ENCODE assay signal across 27 cellular contexts in the genomic region with DNA sequence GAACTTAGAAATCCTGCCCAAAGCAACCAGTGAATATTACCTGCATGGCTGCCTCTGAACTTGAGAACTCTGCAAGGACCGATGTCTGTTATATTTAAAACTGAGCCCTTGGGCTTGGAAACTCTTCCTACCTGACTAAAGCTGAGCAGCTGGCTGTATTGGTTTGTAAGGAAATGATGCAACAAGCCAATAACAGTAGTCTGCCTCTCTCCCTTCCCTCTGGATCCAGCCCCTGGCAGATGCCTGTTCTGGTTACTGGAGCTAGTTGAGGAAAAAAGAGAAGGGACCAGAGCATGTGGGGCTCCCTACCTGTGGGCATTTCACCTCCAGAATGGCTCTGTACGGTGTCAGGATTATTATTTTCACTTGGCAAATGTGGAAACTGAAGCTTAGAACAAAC. TPM values are rescaled to one million over a fixed set of nuclear protein-coding genes. Genes with fewer than 3 reads are reported as not detected.
"Had no signal": no experiment of that assay in that cellular context is flagged by ENCODE, and none has a peak within 500 bp of the region (broad histone marks: within the 10 kb centered on the region; RNA-seq: fewer than 3 reads in every experiment).

No MANE protein-coding gene starts in this region.

- H3K4me1 Mint-ChIP-seq: activated CD8-positive, alpha-beta memory T cell treated with anti-CD3 and anti-CD28 coated beads, Interleukin-2, amount 10 ng/mL, durations not matched to agents 7 days and 5 days; naive B cell; T-helper 17 cell had no signal

- H3K27ac ChIP-seq: gastrocnemius medialis, hepatocyte, neutrophil, right lobe of liver, testis, transverse colon had no signal

- H3K9me3 Mint-ChIP-seq: activated T-helper 2 cell treated with anti-CD3 and anti-CD28 coated beads, Interferon-gamma antibody, Interleukin-2, Interleukin-4, amounts not matched to agents 10 μg/mL and 5 μg/mL and 100 μg/mL, durations not matched to agents 14 hours and 24 hours and 36 hours had no signal

- DNase-seq: activated CD4-positive, alpha-beta T cell treated with anti-CD3 and anti-CD28 coated beads, Interleukin-2, amount 50 U/mL, for 1 hour; activated CD8-positive, alpha-beta memory T cell treated with anti-CD3 and anti-CD28 coated beads, Interleukin-2, amount 10 ng/mL, durations not matched to agents 7 days and 5 days; activated CD8-positive, alpha-beta T cell treated with anti-CD3 and anti-CD28 coated beads, Interleukin-2, amount 10 ng/mL, durations not matched to agents 7 days and 5 days; activated naive CD4-positive, alpha-beta T cell; activated T-cell treated with anti-CD3 and anti-CD28 coated beads, Interleukin-2, amount 50 U/mL, for 48 hours; dermis blood vessel endothelial cell; effector CD4-positive, alpha-beta T cell; gastrocnemius medialis; glutamatergic neuron; kidney; left colon; mammary epithelial cell; naive B cell; nephron progenitor cell; right lobe of liver; stimulated activated CD4-positive, alpha-beta T cell treated with anti-CD3 and anti-CD28 coated beads, Interleukin-12 subunit alpha, Interleukin-12 subunit beta, amount 100 ng/mL, for 4 hours; stimulated activated CD4-positive, alpha-beta T cell treated with anti-CD3 and anti-CD28 coated beads, Interleukin-4, amount 100 ng/mL, for 1 hour; stimulated activated naive CD8-positive, alpha-beta T cell treated with anti-CD3 and anti-CD28 coated beads, Interleukin-15, Interleukin-2, amounts not matched to agents 100 U/mL and 50 U/mL, for 24 hours; T-helper 17 cell; T1000; testis; transverse colon had no signal

- H3K36me3 ChIP-seq: gastrocnemius medialis, neutrophil, right lobe of liver, transverse colon had no signal

- H3K27ac Mint-ChIP-seq: activated CD8-positive, alpha-beta memory T cell treated with anti-CD3 and anti-CD28 coated beads, Interleukin-2, amount 10 ng/mL, durations not matched to agents 7 days and 5 days; activated CD8-positive, alpha-beta T cell treated with anti-CD3 and anti-CD28 coated beads, Interleukin-2, amount 10 ng/mL, durations not matched to agents 7 days and 5 days; activated naive CD4-positive, alpha-beta T cell treated with anti-CD3 and anti-CD28 coated beads, Interleukin-2, amount 50 U/mL, for 72 hours; activated T-helper 2 cell treated with anti-CD3 and anti-CD28 coated beads, Interferon-gamma antibody, Interleukin-2, Interleukin-4, amounts not matched to agents 10 μg/mL and 5 μg/mL and 100 μg/mL, durations not matched to agents 14 hours and 24 hours and 36 hours; naive B cell; nephron progenitor cell; T-helper 17 cell had no signal

- ATAC-seq: activated CD8-positive, alpha-beta memory T cell treated with anti-CD3 and anti-CD28 coated beads, Interleukin-2, amount 10 ng/mL, durations not matched to agents 7 days and 5 days; activated CD8-positive, alpha-beta T cell treated with anti-CD3 and anti-CD28 coated beads, Interleukin-2, amount 10 ng/mL, durations not matched to agents 7 days and 5 days; activated naive CD4-positive, alpha-beta T cell treated with anti-CD3 and anti-CD28 coated beads, Interleukin-2, amount 50 U/mL, for 72 hours; gastrocnemius medialis; left colon; right lobe of liver; stimulated activated naive CD8-positive, alpha-beta T cell treated with anti-CD3 and anti-CD28 coated beads, Interleukin-15, Interleukin-2, amounts not matched to agents 100 U/mL and 50 U/mL, for 24 hours; T-helper 17 cell had no signal

- FAIRE-seq: colon, kidney had no signal

- H3K27me3 ChIP-seq: gastrocnemius medialis, hepatocyte, neutrophil, right lobe of liver, testis, transverse colon had no signal

- H3K36me3 Mint-ChIP-seq: activated CD8-positive, alpha-beta memory T cell treated with anti-CD3 and anti-CD28 coated beads, Interleukin-2, amount 10 ng/mL, durations not matched to agents 7 days and 5 days; activated naive CD4-positive, alpha-beta T cell treated with anti-CD3 and anti-CD28 coated beads, Interleukin-2, amount 50 U/mL, for 72 hours; naive B cell had no signal

- H3K4me3 ChIP-seq: gastrocnemius medialis, hepatocyte, right lobe of liver, testis, transverse colon had no signal

- H3K9me3 ChIP-seq: gastrocnemius medialis, neutrophil, right lobe of liver, testis, transverse colon had no signal

- H3K4me3 Mint-ChIP-seq: activated CD8-positive, alpha-beta memory T cell treated with anti-CD3 and anti-CD28 coated beads, Interleukin-2, amount 10 ng/mL, durations not matched to agents 7 days and 5 days; activated CD8-positive, alpha-beta T cell treated with anti-CD3 and anti-CD28 coated beads, Interleukin-2, amount 10 ng/mL, durations not matched to agents 7 days and 5 days; naive B cell; nephron progenitor cell; T-helper 17 cell had no signal

RNA-seq across cellular contexts. Expression of a gene that starts 34.7 kb away (rescaled TPM):
- total RNA-seq: activated CD8-positive, alpha-beta T cell treated with anti-CD3 and anti-CD28 coated beads, Interleukin-2, amount 10 ng/mL, durations not matched to agents 7 days and 5 days; activated naive CD4-positive, alpha-beta T cell treated with anti-CD3 and anti-CD28 coated beads, Interleukin-2, amount 50 U/mL, for 72 hours had no signal
